Comparison of ENCODE assay signal across 22 cellular contexts in genomic region chr7:111871283-111871682, GRCh38.
"Had no signal": no experiment of that assay in that cellular context is flagged by ENCODE, and none has a peak within 500 bp of the region (broad histone marks: within the 10 kb centered on the region; RNA-seq: fewer than 3 reads in every experiment).

No MANE protein-coding gene starts in this region.

- H3K4me1 ChIP-seq: right lobe of liver, thyroid gland, transverse colon had no signal

- H3K36me3 ChIP-seq: ovary, right atrium auricular region, thyroid gland, transverse colon, vagina had no signal

- H3K4me2 ChIP-seq: smooth muscle cell had no signal

- FAIRE-seq: islet of Langerhans had no signal

- H3K9me3 ChIP-seq: left ventricle myocardium inferior, ovary, right atrium auricular region, right lobe of liver, stomach, testis, thyroid gland, transverse colon, upper lobe of left lung, vagina had no signal

- ATAC-seq: natural killer cell, right lobe of liver had no signal

- H3K27me3 ChIP-seq: ovary, right atrium auricular region, right lobe of liver, stomach, testis, thyroid gland, transverse colon, upper lobe of left lung, vagina had no signal

- H3K4me3 ChIP-seq: left ventricle myocardium inferior, lung, ovary, right atrium auricular region, right lobe of liver, smooth muscle cell, stomach, testis, thyroid gland, transverse colon, upper lobe of left lung, vagina had no signal

- DNase-seq: immature natural killer cell; left ventricle myocardium inferior; mesendoderm; naive B cell; natural killer cell; ovary; right lobe of liver; stimulated activated CD4-positive, alpha-beta T cell treated with anti-CD3 and anti-CD28 coated beads, Interleukin-1b, Interleukin-23, amount 100 ng/mL, for 48 hours; stimulated activated CD4-positive, alpha-beta T cell treated with anti-CD3 and anti-CD28 coated beads, Interleukin-2, amount 100 ng/mL, for 48 hours; stimulated activated CD4-positive, alpha-beta T cell treated with anti-CD3 and anti-CD28 coated beads, Interleukin-4, amount 100 ng/mL, for 4 hours; stimulated activated CD8-positive, alpha-beta memory T cell treated with anti-CD3 and anti-CD28 coated beads, Interleukin-4, amount 100 ng/mL, for 48 hours; stimulated activated naive CD4-positive, alpha-beta T cell treated with Interleukin-2 at 50 U/mL for 16 hours; stomach; testis; thyroid gland; transverse colon; upper lobe of left lung had no signal

- H3K27ac ChIP-seq: left ventricle myocardium inferior, right atrium auricular region, right lobe of liver, stomach, testis, thyroid gland, transverse colon, vagina had no signal
